ENCODE assay signal across 8 cellular contexts in genomic region chr16:70746040-70746707, GRCh38. TPM values are rescaled to one million over a fixed set of nuclear protein-coding genes. Genes with fewer than 3 reads are reported as not detected.
DNase-seq lines count a peak whose midpoint lies in the region; ATAC-seq and TF ChIP-seq lines count a peak whose summit lies in the region.

No MANE protein-coding gene starts in this region.

- H3K27me3 ChIP-seq in gastroesophageal sphincter, result no peaks in the 10 kb centered on the region

- peaks cover 58% of the 10 kb centered on the region for H3K4me1 Mint-ChIP-seq in HFFc6 (ENCODE audit: low read depth)
- H3K4me1 Mint-ChIP-seq in activated CD4-positive, alpha-beta memory T cell treated with anti-CD3 and anti-CD28 coated beads, Interleukin-2, amount 10 ng/mL, durations not matched to agents 7 days and 5 days, result peaks cover 56% of the 10 kb centered on the region

- peak overlapping the region; percentile 48 to 92 (median 84) for H3K27ac ChIP-seq in gastroesophageal sphincter
- H3K27ac ChIP-seq in skin epidermis, result peak overlapping the region in 19 of 21 experiments; percentile 12 to 87 (median 70)

- H3K27ac Mint-ChIP-seq in HFFc6, result peak overlapping the region; percentile 99
- peak overlapping the region; percentile 83 for H3K27ac Mint-ChIP-seq in activated CD4-positive, alpha-beta memory T cell treated with anti-CD3 and anti-CD28 coated beads, Interleukin-2, amount 10 ng/mL, durations not matched to agents 7 days and 5 days

- no peak for TF ChIP-seq POLR2A in gastroesophageal sphincter (IDR thresholded peaks at IDR 0.05)

- POLR2A ChIA-PET in activated CD4-positive, alpha-beta memory T cell treated with anti-CD3 and anti-CD28 coated beads, Interleukin-2, amount 10 ng/mL, durations not matched to agents 7 days and 5 days (lab: Charles Lee), result interaction anchor here (0.8 to 1.6 kb wide), 2 partner anchors 8 to 25 kb away, joined by 3 to 18 read pairs; no protein-coding TSS in a partner anchor

- no peak for TF ChIP-seq EP300 in gastroesophageal sphincter (IDR thresholded peaks at IDR 0.05)

- H3K4me1 ChIP-seq in gastroesophageal sphincter, result peaks cover 11 to 85% (median 34%) of the 10 kb centered on the region in 3 donors

- H3K9me3 ChIP-seq in gastroesophageal sphincter, result no peaks in the 10 kb centered on the region

- H3K4me3 Mint-ChIP-seq in HFFc6, result peak overlapping the region; percentile 69
- no peak overlapping the region for H3K4me3 Mint-ChIP-seq in activated CD4-positive, alpha-beta memory T cell treated with anti-CD3 and anti-CD28 coated beads, Interleukin-2, amount 10 ng/mL, durations not matched to agents 7 days and 5 days

- ATAC-seq in gastroesophageal sphincter, result peak; percentile 61
- ATAC-seq in HG03521 (IDR thresholded peaks at IDR 0.05; ENCODE audit: unreplicated experiment), result no peak
- no peak for ATAC-seq in HG02798 (IDR thresholded peaks at IDR 0.05; ENCODE audit: poor library complexity, unreplicated experiment)

- no peaks in the 10 kb centered on the region for H3K27me3 Mint-ChIP-seq in HFFc6 (ENCODE audit: insufficient read depth)
- no peaks in the 10 kb centered on the region for H3K27me3 Mint-ChIP-seq in activated CD4-positive, alpha-beta memory T cell treated with anti-CD3 and anti-CD28 coated beads, Interleukin-2, amount 10 ng/mL, durations not matched to agents 7 days and 5 days

- DNase-seq in A172 (ENCODE audit: low spot score) (peak; percentile 87), HFFc6 (peak; percentile 82), NCI-H345 (lab: John Stamatoyannopoulos, UW) (no peak)
- DNase-seq in activated CD4-positive, alpha-beta memory T cell treated with anti-CD3 and anti-CD28 coated beads, Interleukin-2, amount 10 ng/mL, durations not matched to agents 7 days and 5 days, result no peak

- CTCF ChIA-PET in activated CD4-positive, alpha-beta memory T cell treated with anti-CD3 and anti-CD28 coated beads, Interleukin-2, amount 10 ng/mL, durations not matched to agents 7 days and 5 days (lab: Charles Lee), result interaction anchor here (1.1 kb wide), 1 partner anchor 25 kb away, joined by 5 read pairs; no protein-coding TSS in a partner anchor

- peaks cover 15% of the 10 kb centered on the region for H3K36me3 Mint-ChIP-seq in HFFc6 (ENCODE audit: low read depth)
- peaks cover 26% of the 10 kb centered on the region for H3K36me3 Mint-ChIP-seq in activated CD4-positive, alpha-beta memory T cell treated with anti-CD3 and anti-CD28 coated beads, Interleukin-2, amount 10 ng/mL, durations not matched to agents 7 days and 5 days (ENCODE audit: low read depth)

- H3K4me3 ChIP-seq in gastroesophageal sphincter (no peak overlapping the region), skin epidermis (no peak overlapping the region)

- H3K36me3 ChIP-seq in gastroesophageal sphincter, result peaks cover 0 to 37% of the 10 kb centered on the region in 2 donors

- WGBS in gastroesophageal sphincter (ENCODE audit: low coverage in 1 of 2), 2 donors, result 10 to 20% methylated on average over 2 of the region's 12 CpGs

- no peak for TF ChIP-seq CTCF in HFFc6 (IDR thresholded peaks at IDR 0.05)
- TF ChIP-seq CTCF in gastroesophageal sphincter (IDR thresholded peaks at IDR 0.05), result no peak

- H3K9me3 Mint-ChIP-seq in HFFc6, result peaks cover 11% of the 10 kb centered on the region; the same call in 1 of the 2 replicates
- peaks cover 2% of the 10 kb centered on the region for H3K9me3 Mint-ChIP-seq in activated CD4-positive, alpha-beta memory T cell treated with anti-CD3 and anti-CD28 coated beads, Interleukin-2, amount 10 ng/mL, durations not matched to agents 7 days and 5 days

RNA-seq across cellular contexts. Expression of gene VAC14, which starts 54.8 kb away (rescaled TPM):
- total RNA-seq in A172 (2014; rRNA removed; shearing (Covaris generic)), result 58.8 and 66.5 TPM in 2 replicates
- 10 to 100 TPM; 34.5 to 45.5 (median 37.6) TPM for total RNA-seq in HFFc6 (2021; fragmentation: NEBNext Ultra II Directional; extraction: Animal tissue kit (Norgen Biotek cat#: 25700))
- total RNA-seq in activated CD4-positive, alpha-beta memory T cell treated with anti-CD3 and anti-CD28 coated beads, Interleukin-2, amount 10 ng/mL, durations not matched to agents 7 days and 5 days, result 10 to 100 TPM; 26.7 to 28.0 TPM
- total RNA-seq in gastroesophageal sphincter, result 10 to 100 TPM; 23.5 to 44.1 (median 29.8) TPM

Comparison
In these comparisons a context has a peak if more than half of its experiments do, and no peak if none do; other contexts are left out.
1. DNase-seq: peak in A172 (single experiment) and HFFc6 (single experiment); none in activated CD4-positive, alpha-beta memory T cell treated with anti-CD3 and anti-CD28 coated beads, Interleukin-2, amount 10 ng/mL, durations not matched to agents 7 days and 5 days (single experiment) and NCI-H345 (single experiment).